37 cellular contexts compared by ENCODE assay signal in genomic region chr3:44072601-44073540, GRCh38.
"Had no signal": no experiment of that assay in that cellular context is flagged by ENCODE, and none has a peak within 500 bp of the region (broad histone marks: within the 10 kb centered on the region; RNA-seq: fewer than 3 reads in every experiment).

No MANE protein-coding gene starts in this region.

- H3K4me2 ChIP-seq: KMS-11, PC-9 had no signal

- H3K27ac Mint-ChIP-seq: activated CD8-positive, alpha-beta T cell treated with anti-CD3 and anti-CD28 coated beads for 36 hours; activated naive CD8-positive, alpha-beta T cell treated with anti-CD3 and anti-CD28 coated beads for 36 hours; activated T-helper 17 cell treated with anti-CD3 and anti-CD28 coated beads, Interleukin-2, amount 50 U/mL, for 72 hours; T-cell had no signal

- H3K4me3 Mint-ChIP-seq: activated CD8-positive, alpha-beta T cell treated with anti-CD3 and anti-CD28 coated beads for 36 hours; activated naive CD8-positive, alpha-beta T cell treated with anti-CD3 and anti-CD28 coated beads for 36 hours; activated T-cell treated with anti-CD3 and anti-CD28 coated beads, Interleukin-2, amount 50 U/mL, for 72 hours; activated T-helper 17 cell treated with anti-CD3 and anti-CD28 coated beads, Interleukin-2, amount 50 U/mL, for 72 hours; T-cell had no signal

- H3K9me3 Mint-ChIP-seq: activated CD8-positive, alpha-beta T cell treated with anti-CD3 and anti-CD28 coated beads for 36 hours; activated naive CD8-positive, alpha-beta T cell treated with anti-CD3 and anti-CD28 coated beads for 36 hours; activated T-cell treated with anti-CD3 and anti-CD28 coated beads, Interleukin-2, amount 50 U/mL, for 72 hours; activated T-helper 17 cell treated with anti-CD3 and anti-CD28 coated beads, Interleukin-2, amount 50 U/mL, for 72 hours; T-cell had no signal

- ATAC-seq: activated CD8-positive, alpha-beta T cell treated with anti-CD3 and anti-CD28 coated beads for 36 hours; activated T-cell treated with anti-CD3 and anti-CD28 coated beads, Interleukin-2, amount 50 U/mL, for 72 hours; activated T-helper 17 cell treated with anti-CD3 and anti-CD28 coated beads, Interleukin-2, amount 50 U/mL, for 72 hours; Right ventricle myocardium inferior; SK-N-SH treated with all-trans-retinoic acid at 6 μM for 48 hours had no signal

- H3K4me3 ChIP-seq: cardiac muscle cell, PC-9 had no signal

- H3K9ac ChIP-seq: KMS-11 had no signal

- H3K27me3 ChIP-seq: brain microvascular endothelial cell had no signal

- H3K36me3 ChIP-seq: brain microvascular endothelial cell, cardiac muscle cell had no signal

- H3K36me3 Mint-ChIP-seq: activated naive CD8-positive, alpha-beta T cell treated with anti-CD3 and anti-CD28 coated beads for 36 hours; T-cell had no signal

- H3K27ac ChIP-seq: brain microvascular endothelial cell, cardiac muscle cell, KMS-11, PC-9, RWPE1, VCaP had no signal

- FAIRE-seq: RCC 7860 had no signal

- DNase-seq: activated CD4-positive, alpha-beta T cell treated with anti-CD3 and anti-CD28 coated beads for 1 hour; activated CD4-positive, alpha-beta T cell treated with anti-CD3 and anti-CD28 coated beads for 48 hours; activated CD4-positive, CD25-positive, alpha-beta regulatory T cell; activated CD8-positive, alpha-beta T cell treated with anti-CD3 and anti-CD28 coated beads for 36 hours; activated effector memory CD4-positive, alpha-beta T cell treated with anti-CD3 and anti-CD28 coated beads, Interleukin-2, amount 50 U/mL, for 16 hours; activated naive CD4-positive, alpha-beta T cell; activated naive CD4-positive, alpha-beta T cell treated with anti-CD3 and anti-CD28 coated beads, Interleukin-2, amount 50 U/mL, for 16 hours; activated naive CD8-positive, alpha-beta T cell treated with anti-CD3 and anti-CD28 coated beads for 36 hours; activated T-cell treated with anti-CD3 and anti-CD28 coated beads, Interleukin-2, amount 50 U/mL, for 1 hour; activated T-cell treated with anti-CD3 and anti-CD28 coated beads, Interleukin-2, amount 50 U/mL, for 72 hours; amniotic stem cell; aorta; brain microvascular endothelial cell; MM.1S; NCI-H1092 treated with DMSO at 0.1 percent for 48 hours; NCI-H1417; NCI-H146; NCI-H187; NCI-H2029 treated with DMSO at 0.1 percent for 48 hours; NCI-H2107; NCI-H2171; NCI-H510A; NCI-H526; NCI-H748 treated with DMSO at 0.1 percent for 48 hours; PC-9; SIG-M5; T-cell; T-helper 2 cell; T-helper 9 cell had no signal

- H2AFZ ChIP-seq: PC-9 had no signal

- H3K4me1 Mint-ChIP-seq: activated naive CD8-positive, alpha-beta T cell treated with anti-CD3 and anti-CD28 coated beads for 36 hours; activated T-helper 17 cell treated with anti-CD3 and anti-CD28 coated beads, Interleukin-2, amount 50 U/mL, for 72 hours; T-cell had no signal
